37 cellular contexts compared by ENCODE assay signal in genomic region chr13:88800505-88800904, GRCh38.
"Had no signal": no experiment of that assay in that cellular context is flagged by ENCODE, and none has a peak within 500 bp of the region (broad histone marks: within the 10 kb centered on the region; RNA-seq: fewer than 3 reads in every experiment).

No MANE protein-coding gene starts in this region.

- H3K9me3 Mint-ChIP-seq: mesothelial cell of epicardium; stimulated activated memory B cell treated with anti-CD40 and anti-IgM and Interleukin-4, amounts not matched to agents 10 μg/mL and 1 μg/mL and 100 μg/mL, for 72 hours had no signal

- H3K4me1 ChIP-seq: adrenal gland, body of pancreas, gastroesophageal sphincter, pancreas, psoas muscle, stomach, thyroid gland, upper lobe of left lung, vagina had no signal

- ATAC-seq: activated naive CD4-positive, alpha-beta T cell treated with anti-CD3 and anti-CD28 coated beads, Interleukin-2, amount 50 U/mL, for 72 hours; activated T-cell treated with anti-CD3 and anti-CD28 coated beads, Interleukin-2, amount 50 U/mL, for 72 hours; body of pancreas; gastroesophageal sphincter; left colon; naive thymus-derived CD4-positive, alpha-beta T cell; pancreas; psoas muscle; stimulated activated memory B cell treated with anti-CD40 and anti-IgM and Interleukin-4, amounts not matched to agents 10 μg/mL and 1 μg/mL and 100 μg/mL, for 72 hours had no signal

- H3K27me3 ChIP-seq: adrenal gland, body of pancreas, cardiac muscle cell, dorsolateral prefrontal cortex, gastroesophageal sphincter, pancreas, stomach, thyroid gland, upper lobe of left lung, vagina had no signal

- H3K27ac ChIP-seq: adrenal gland, body of pancreas, cardiac muscle cell, coronary artery, dorsolateral prefrontal cortex, gastroesophageal sphincter, pancreas, psoas muscle, stomach, thyroid gland, upper lobe of left lung, vagina, VCaP had no signal

- H3K9me3 ChIP-seq: adrenal gland, body of pancreas, gastroesophageal sphincter, psoas muscle, stomach, thyroid gland, upper lobe of left lung, vagina had no signal

- H3K36me3 ChIP-seq: adrenal gland, cardiac muscle cell, gastroesophageal sphincter, pancreas, stomach, thyroid gland, upper lobe of left lung, vagina had no signal

- H3K4me3 Mint-ChIP-seq: activated T-cell treated with anti-CD3 and anti-CD28 coated beads, Interleukin-2, amount 50 U/mL, for 72 hours; immature natural killer cell; mesothelial cell of epicardium; naive thymus-derived CD4-positive, alpha-beta T cell; neural crest cell; stimulated activated memory B cell treated with anti-CD40 and anti-IgM and Interleukin-4, amounts not matched to agents 10 μg/mL and 1 μg/mL and 100 μg/mL, for 72 hours; T-helper 2 cell treated with Interferon-gamma antibody and Interleukin-4, amounts not matched to agents 5 μg/mL and 100 μg/mL, for 36 hours had no signal

- H3K27me3 Mint-ChIP-seq: naive thymus-derived CD4-positive, alpha-beta T cell; stimulated activated memory B cell treated with anti-CD40 and anti-IgM and Interleukin-4, amounts not matched to agents 10 μg/mL and 1 μg/mL and 100 μg/mL, for 72 hours had no signal

- H3K27ac Mint-ChIP-seq: activated naive CD4-positive, alpha-beta T cell treated with anti-CD3 and anti-CD28 coated beads, Interleukin-2, amount 50 U/mL, for 72 hours; activated T-cell treated with anti-CD3 and anti-CD28 coated beads, Interleukin-2, amount 50 U/mL, for 72 hours; mesothelial cell of epicardium; naive thymus-derived CD4-positive, alpha-beta T cell; stimulated activated memory B cell treated with anti-CD40 and anti-IgM and Interleukin-4, amounts not matched to agents 10 μg/mL and 1 μg/mL and 100 μg/mL, for 72 hours; T-helper 2 cell treated with Interferon-gamma antibody and Interleukin-4, amounts not matched to agents 5 μg/mL and 100 μg/mL, for 36 hours had no signal

- H3K4me2 ChIP-seq: smooth muscle cell had no signal

- H3K36me3 Mint-ChIP-seq: activated naive CD4-positive, alpha-beta T cell treated with anti-CD3 and anti-CD28 coated beads, Interleukin-2, amount 50 U/mL, for 72 hours; mesothelial cell of epicardium; stimulated activated memory B cell treated with anti-CD40 and anti-IgM and Interleukin-4, amounts not matched to agents 10 μg/mL and 1 μg/mL and 100 μg/mL, for 72 hours had no signal

- H3K4me1 Mint-ChIP-seq: immature natural killer cell; mesothelial cell of epicardium; naive thymus-derived CD4-positive, alpha-beta T cell; neural crest cell; stimulated activated memory B cell treated with anti-CD40 and anti-IgM and Interleukin-4, amounts not matched to agents 10 μg/mL and 1 μg/mL and 100 μg/mL, for 72 hours had no signal

- DNase-seq: activated CD4-positive, alpha-beta T cell treated with anti-CD3 and anti-CD28 coated beads for 4 hours; activated CD4-positive, alpha-beta T cell treated with anti-CD3 and anti-CD28 coated beads, Interleukin-2, amount 50 U/mL, for 4 hours; activated naive CD4-positive, alpha-beta T cell; activated T-cell treated with anti-CD3 and anti-CD28 coated beads for 4 hours; activated T-cell treated with anti-CD3 and anti-CD28 coated beads, Interleukin-2, amount 50 U/mL, for 72 hours; adrenal gland; aorta; body of pancreas; cerebellar nuclear complex; dorsolateral prefrontal cortex; effector memory CD4-positive, alpha-beta T cell; head of caudate nucleus; hypothalamus; immature natural killer cell; kidney; left colon; naive thymus-derived CD4-positive, alpha-beta T cell; nucleus accumbens; pancreas; psoas muscle; stimulated activated CD4-positive, alpha-beta T cell treated with anti-CD3 and anti-CD28 coated beads, Interleukin-1b, Interleukin-23, amount 100 ng/mL, for 48 hours; stimulated activated CD4-positive, alpha-beta T cell treated with anti-CD3 and anti-CD28 coated beads, Interleukin-4, amount 100 ng/mL, for 4 hours; stimulated activated CD8-positive, alpha-beta memory T cell treated with anti-CD3 and anti-CD28 coated beads, Interleukin-4, amount 100 ng/mL, for 48 hours; stomach; thyroid gland; upper lobe of left lung had no signal

- H3K4me3 ChIP-seq: adrenal gland, body of pancreas, cardiac muscle cell, coronary artery, dorsolateral prefrontal cortex, gastroesophageal sphincter, pancreas, psoas muscle, smooth muscle cell, stomach, thyroid gland, upper lobe of left lung, vagina had no signal
